10 cellular contexts compared by ENCODE assay signal in the genomic region with DNA sequence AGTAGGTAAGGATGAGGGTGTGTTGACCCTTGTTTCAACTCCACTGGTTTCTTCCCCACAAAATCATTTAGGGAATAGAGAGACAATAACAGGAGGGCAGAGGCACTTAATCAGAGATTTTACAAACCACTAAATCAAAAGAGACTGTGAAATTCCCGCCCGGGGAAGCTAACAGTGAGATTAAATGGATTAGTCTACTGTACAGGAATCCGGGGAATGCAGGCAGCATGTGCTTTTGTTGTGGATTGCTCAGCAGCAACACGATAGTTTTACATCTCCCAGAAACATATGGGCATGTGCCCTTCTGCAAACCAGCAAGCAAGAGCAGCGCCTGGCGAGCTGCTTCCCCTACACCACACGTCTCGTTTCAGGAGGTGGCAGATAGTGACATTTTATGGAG.
DNase-seq lines count a peak whose midpoint lies in the region; ATAC-seq and TF ChIP-seq lines count a peak whose summit lies in the region.
"Had no signal": no experiment of that assay in that cellular context is flagged by ENCODE, and none has a peak within 500 bp of the region (broad histone marks: within the 10 kb centered on the region; RNA-seq: fewer than 3 reads in every experiment).

No MANE protein-coding gene starts in this region.

- no peak for DNase-seq in H9
- DNase-seq in SK-MEL-5 (ENCODE audit: low read depth, low spot score), result peak; percentile 22
- DNase-seq in fibroblast of the conjunctiva (ENCODE audit: low read depth), result peak; percentile 55
- DNase-seq in smooth muscle cell (lab: John Stamatoyannopoulos, UW; ENCODE audit: unreplicated experiment), result no peak
- no peak for DNase-seq in NCI-H1092 treated with DMSO at 0.1 percent for 48 hours (lab: John Stamatoyannopoulos, UW)
- no peak for DNase-seq in T-helper 2 cell
- DNase-seq: activated naive CD4-positive, alpha-beta T cell had no signal

- no peak overlapping the region for H3K56ac ChIP-seq in H9 (ENCODE audit: insufficient read length, low read depth, low read length)

- no peaks in the 10 kb centered on the region; the same call in 1 of the 2 replicates for H3K4me1 ChIP-seq in H9 (ENCODE audit: insufficient read depth, low read length)
- H3K4me1 ChIP-seq in smooth muscle cell (ENCODE audit: low read depth), result peaks cover 29% of the 10 kb centered on the region
- H3K4me1 ChIP-seq: tibial nerve had no signal

- no peak overlapping the region for H2BK15ac ChIP-seq in H9 (ENCODE audit: low read depth, low read length)

- H4K8ac ChIP-seq in H9 (replicated peaks; ENCODE audit: insufficient read length, low read depth, low read length), result no peak overlapping the region

- H3K27me3 Mint-ChIP-seq in H9 (ENCODE audit: low read depth), result no peaks in the 10 kb centered on the region; the same call in 1 of the 2 replicates

- no peak overlapping the region for H3K4me2 ChIP-seq in H9 (ENCODE audit: insufficient read depth, insufficient read length, low read length)
- peak overlapping the region; percentile 39 for H3K4me2 ChIP-seq in smooth muscle cell

- no peak overlapping the region for H4K5ac ChIP-seq in H9 (ENCODE audit: insufficient read length, low read depth, low read length)

- in situ Hi-C loops in SK-MEL-5 (cut with HindIII; ENCODE audit: low pct_unique_long_range_greater_than_20kb, low sequenced_read_pairs), result no loop called here

- H3K4me1 Mint-ChIP-seq in H9, result peaks cover 14 to 19% of the 10 kb centered on the region in 2 experiments

- ATAC-seq in HG02571 (IDR thresholded peaks at IDR 0.05; ENCODE audit: unreplicated experiment), result no peak
- no peak for ATAC-seq in HG03520 (IDR thresholded peaks at IDR 0.05; ENCODE audit: unreplicated experiment)

- TF ChIP-seq CTCF in H9 (conservative IDR thresholded peaks at IDR 0.05), result no peak
- no peak for TF ChIP-seq CTCF in smooth muscle cell (IDR thresholded peaks at IDR 0.05; ENCODE audit: borderline replicate concordance, insufficient read depth, poor library complexity, severe bottlenecking)

- no peak overlapping the region for H3K27ac ChIP-seq in H9 (ENCODE audit: insufficient read length, low read depth, low read length)
- H3K27ac ChIP-seq in smooth muscle cell (ENCODE audit: low read depth), result no peak overlapping the region
- H3K27ac ChIP-seq: tibial nerve had no signal

- H3K27me3 ChIP-seq in H9 (ENCODE audit: insufficient read depth, low read length), result no peaks in the 10 kb centered on the region
- H3K27me3 ChIP-seq in smooth muscle cell (ENCODE audit: low read depth), result no peaks in the 10 kb centered on the region
- H3K27me3 ChIP-seq: tibial nerve had no signal

- no peaks in the 10 kb centered on the region for H3K36me3 ChIP-seq in smooth muscle cell (ENCODE audit: low read depth)
- H3K36me3 ChIP-seq: tibial nerve had no signal

- no peak overlapping the region for H3K9ac ChIP-seq in H9 (ENCODE audit: extremely low read depth, insufficient read length, low read length)
- no peak overlapping the region for H3K9ac ChIP-seq in smooth muscle cell (ENCODE audit: low read depth)

- H2BK120ac ChIP-seq in H9 (ENCODE audit: low read depth, low read length, poor library complexity, severe bottlenecking), result no peak overlapping the region

- H3K23ac ChIP-seq in H9 (ENCODE audit: insufficient read length, low read depth, low read length), result no peak overlapping the region

- peaks cover 0 to 18% (median 7%) of the 10 kb centered on the region in 3 experiments; a peak in 5 of 7 replicates for H3K36me3 Mint-ChIP-seq in H9 (ENCODE audit: insufficient read depth in 1 of 3, low read depth in 3 of 3)

- H3K4me3 ChIP-seq in smooth muscle cell, result no peak overlapping the region
- H3K4me3 ChIP-seq: tibial nerve had no signal

- no peak overlapping the region for H3K4me3 Mint-ChIP-seq in H9

- no peaks in the 10 kb centered on the region for H3F3A ChIP-seq in smooth muscle cell (ENCODE audit: low read depth)

- H2BK20ac ChIP-seq in H9 (ENCODE audit: low read depth, low read length, poor library complexity, severe bottlenecking), result no peak overlapping the region

- no peak overlapping the region for H4K91ac ChIP-seq in H9 (ENCODE audit: insufficient read length, low read depth, low read length)

- H3K27ac Mint-ChIP-seq in H9, result peak overlapping the region in 2 of 3 experiments; percentile 62 to 66; a peak in 2 of 7 replicates

- H3K9me3 Mint-ChIP-seq in H9, result peaks cover 7 to 14% of the 10 kb centered on the region in 2 experiments; a peak in 4 of 5 replicates

- H3K79me2 ChIP-seq in H9 (ENCODE audit: insufficient read depth, low read length), result no peaks in the 10 kb centered on the region
- no peaks in the 10 kb centered on the region for H3K79me2 ChIP-seq in smooth muscle cell (ENCODE audit: low read depth)

- H3K14ac ChIP-seq in H9 (ENCODE audit: insufficient read depth, low read length), result no peak overlapping the region

- H3K9me3 ChIP-seq in H9 (ENCODE audit: control insufficient read depth, low read depth, low read length) (no peaks in the 10 kb centered on the region), smooth muscle cell (replicated peaks; ENCODE audit: low read depth) (no peaks in the 10 kb centered on the region)

- H2BK5ac ChIP-seq in H9 (ENCODE audit: insufficient read length, low read length), result no peak overlapping the region

- WGBS in H9 (ENCODE audit: extremely low coverage, insufficient read length, low lambda C conversion rate), result no CpG with 5 or more reads among the region's 8 CpGs
- whole genome bisulfite sequencing in smooth muscle cell (ENCODE audit: low lambda C conversion rate), result 7% methylated on average over 8 of the region's 8 CpGs

- no peak overlapping the region for H3K4ac ChIP-seq in H9 (ENCODE audit: low read depth, low read length)

- H2BK12ac ChIP-seq in H9 (ENCODE audit: insufficient read length, low read depth, low read length), result no peak overlapping the region

- H3K79me1 ChIP-seq in H9 (ENCODE audit: insufficient read depth, low read depth, low read length, poor library complexity, severe bottlenecking), result no peaks in the 10 kb centered on the region

- no peaks in the 10 kb centered on the region for H3K23me2 ChIP-seq in H9 (ENCODE audit: insufficient read length, low read depth, low read length, poor library complexity, severe bottlenecking)

- H2AK5ac ChIP-seq in H9 (ENCODE audit: insufficient read length, low read length), result no peak overlapping the region

- H2AFZ ChIP-seq in H9 (ENCODE audit: low read length) (no peak overlapping the region), smooth muscle cell (ENCODE audit: low read depth) (no peak overlapping the region)

- no peak overlapping the region for H3K18ac ChIP-seq in H9 (ENCODE audit: insufficient read length, low read depth, low read length)

- no peak overlapping the region for H3T11ph ChIP-seq in H9 (ENCODE audit: low read length)

- H4K20me1 ChIP-seq in H9 (ENCODE audit: control insufficient read depth, insufficient read depth, insufficient read length), result no peaks in the 10 kb centered on the region
- no peaks in the 10 kb centered on the region for H4K20me1 ChIP-seq in smooth muscle cell (ENCODE audit: low read depth)

Comparison
In these comparisons a context has a peak if more than half of its experiments do, and no peak if none do; other contexts are left out.
1. DNase-seq: peak in SK-MEL-5 (single experiment) and fibroblast of the conjunctiva (single experiment); none in H9 (single experiment), smooth muscle cell (single experiment), NCI-H1092 treated with DMSO at 0.1 percent for 48 hours (single experiment) and T-helper 2 cell (0 of 5).